Comparison of ENCODE assay signal across 10 cellular contexts in genomic region chr16:27721548-27722265, GRCh38.
DNase-seq lines count a peak whose midpoint lies in the region; ATAC-seq and TF ChIP-seq lines count a peak whose summit lies in the region.
"Had no signal": no experiment of that assay in that cellular context is flagged by ENCODE, and none has a peak within 500 bp of the region (broad histone marks: within the 10 kb centered on the region; RNA-seq: fewer than 3 reads in every experiment).

No MANE protein-coding gene starts in this region.

- TF ChIP-seq POLR2A in NB4 (IDR thresholded peaks at IDR 0.05; ENCODE audit: extremely low read depth, insufficient read length): no peak

- H3K4me3 ChIP-seq in NB4 (ENCODE audit: low read depth, low read length) (no peak overlapping the region), choroid plexus epithelial cell (ENCODE audit: low read depth, low read length) (no peak overlapping the region), liver (ENCODE audit: low read depth in 1 of 3, low read length in 3 of 3) (no peak overlapping the region)

- H3K4me1 ChIP-seq in liver (ENCODE audit: control insufficient read depth in 4 of 4, insufficient read depth in 4 of 4, low read length in 3 of 4): no peaks in the 10 kb centered on the region

- 77% methylated on average over 10 of the region's 10 CpGs for WGBS in liver

- no peak for ATAC-seq in HG02678 (IDR thresholded peaks at IDR 0.05; ENCODE audit: unreplicated experiment)
- ATAC-seq in HG03342 (IDR thresholded peaks at IDR 0.05; ENCODE audit: unreplicated experiment): no peak
- ATAC-seq in HG02884 (IDR thresholded peaks at IDR 0.05; ENCODE audit: unreplicated experiment): no peak

- no peaks in the 10 kb centered on the region for H3K27me3 ChIP-seq in liver (ENCODE audit: control insufficient read depth in 4 of 4, insufficient read depth in 4 of 4, low read length in 3 of 4)

- H3K27ac ChIP-seq in liver (ENCODE audit: low read depth in 1 of 2, low read length in 2 of 2) (peak overlapping the region in 1 of 2 donors; percentile 5), temporal lobe (ENCODE audit: low read depth, low read length) (peak overlapping the region; percentile 100)

- no peaks in the 10 kb centered on the region for H3K9me3 ChIP-seq in liver (ENCODE audit: control insufficient read depth in 4 of 4, low read length in 3 of 4)

- H3K9ac ChIP-seq in liver (ENCODE audit: low read depth in 1 of 2, low read length in 2 of 2): no peak overlapping the region

- no peak for TF ChIP-seq RAD21 in liver (IDR thresholded peaks at IDR 0.05)

- no peaks in the 10 kb centered on the region for H3K36me3 ChIP-seq in liver (ENCODE audit: control insufficient read depth in 4 of 4, insufficient read depth in 3 of 4, low read depth in 1 of 4, low read length in 3 of 4)

- DNase-seq in NB4 (ENCODE audit: low read depth) (peak; percentile 95), choroid plexus epithelial cell (ENCODE audit: low read depth) (peak; percentile 100)
- DNase-seq in stimulated activated CD4-positive, alpha-beta T cell treated with anti-CD3 and anti-CD28 coated beads, Interleukin-4, amount 100 ng/mL, for 4 hours: no peak
- DNase-seq: activated T-cell treated with anti-CD3 and anti-CD28 coated beads, Interleukin-2, amount 50 U/mL, for 24 hours; HFFc6 had no signal

- TF ChIP-seq CTCF in NB4 (IDR thresholded peaks at IDR 0.05; ENCODE audit: low read depth, low read length) (no peak), choroid plexus epithelial cell (conservative IDR thresholded peaks at IDR 0.05; ENCODE audit: low read depth, low read length) (no peak), liver (IDR thresholded peaks at IDR 0.05; ENCODE audit: low read depth, low read length, missing input control) (no peak)

TF ChIP-seq in liver, 16 proteins besides CTCF, POLR2A, EP300 and RAD21:
- TF ChIP-seq NR2F2 (IDR thresholded peaks at IDR 0.05): peak; percentile 14
- no peak for TF ChIP-seq FOXA2 (IDR thresholded peaks at IDR 0.05)
- TF ChIP-seq EGR1 (IDR thresholded peaks at IDR 0.05; ENCODE audit: low read depth in 2 of 2): no peak
- peak; percentile 16 for TF ChIP-seq SP1 (IDR thresholded peaks at IDR 0.05)

Comparison
In these comparisons a context has a peak if more than half of its experiments do, and no peak if none do; other contexts are left out.
1. DNase-seq: peak in NB4 (single experiment) and choroid plexus epithelial cell (single experiment); none in stimulated activated CD4-positive, alpha-beta T cell treated with anti-CD3 and anti-CD28 coated beads, Interleukin-4, amount 100 ng/mL, for 4 hours (0 of 2).